In the genomic region with DNA sequence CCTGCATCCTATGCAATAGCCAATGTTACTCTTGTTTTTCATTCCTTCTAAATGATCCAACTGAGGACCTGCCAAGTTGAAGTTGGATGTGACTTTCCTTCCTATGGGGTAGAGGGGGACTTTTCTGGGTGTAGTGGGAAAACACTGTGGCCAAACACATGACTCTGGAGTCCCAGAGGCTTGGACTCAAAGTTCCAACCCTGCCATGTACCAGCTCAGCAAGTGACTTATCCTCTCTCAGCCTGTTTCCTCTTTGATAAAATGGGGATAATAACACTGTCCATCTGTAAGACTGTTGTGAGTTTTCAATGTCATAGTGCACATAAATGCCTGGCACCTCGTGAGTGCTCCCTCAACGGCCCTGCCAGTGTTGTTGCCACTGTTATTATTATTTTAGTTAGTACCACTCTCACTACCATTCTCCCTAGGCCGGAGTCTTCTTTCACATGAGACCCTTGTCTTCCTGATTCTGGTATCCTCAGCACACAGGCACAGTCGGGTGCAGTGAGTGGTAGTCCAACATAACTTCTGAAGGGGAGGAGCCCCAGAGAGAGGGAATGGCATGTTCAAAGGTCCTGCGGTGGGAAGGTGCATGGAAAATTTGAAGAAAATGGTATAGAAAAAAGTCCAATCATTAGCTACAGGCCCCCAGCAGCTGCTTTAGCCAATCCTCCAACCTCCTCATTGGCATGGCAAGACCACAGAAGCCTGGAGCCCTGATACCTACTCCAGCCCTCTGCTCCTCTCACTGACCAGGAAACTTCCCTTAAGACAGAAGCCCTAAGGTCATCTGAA, we compare ENCODE assay signal across 1 cellular context.
TF ChIP-seq lines count a peak whose summit lies in the region.

No MANE protein-coding gene starts in this region.

TF ChIP-seq in IMR-90, 13 proteins besides CTCF, POLR2A, EP300 and RAD21 (continued from another document):
- TF ChIP-seq MXI1 (IDR thresholded peaks at IDR 0.05; ENCODE audit: borderline replicate concordance, low read depth, low read length): no peak
- TF ChIP-seq, protein P1, sequence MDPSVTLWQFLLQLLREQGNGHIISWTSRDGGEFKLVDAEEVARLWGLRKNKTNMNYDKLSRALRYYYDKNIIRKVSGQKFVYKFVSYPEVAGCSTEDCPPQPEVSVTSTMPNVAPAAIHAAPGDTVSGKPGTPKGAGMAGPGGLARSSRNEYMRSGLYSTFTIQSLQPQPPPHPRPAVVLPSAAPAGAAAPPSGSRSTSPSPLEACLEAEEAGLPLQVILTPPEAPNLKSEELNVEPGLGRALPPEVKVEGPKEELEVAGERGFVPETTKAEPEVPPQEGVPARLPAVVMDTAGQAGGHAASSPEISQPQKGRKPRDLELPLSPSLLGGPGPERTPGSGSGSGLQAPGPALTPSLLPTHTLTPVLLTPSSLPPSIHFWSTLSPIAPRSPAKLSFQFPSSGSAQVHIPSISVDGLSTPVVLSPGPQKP (IDR thresholded peaks at IDR 0.05; ENCODE audit: borderline replicate concordance, low read depth, low read length): no peak
- TF ChIP-seq CEBPB (IDR thresholded peaks at IDR 0.05; ENCODE audit: low read depth, low read length): no peak
